17 cellular contexts compared by ENCODE assay signal in genomic region chr3:146454796-146455195, GRCh38. TPM values are rescaled to one million over a fixed set of nuclear protein-coding genes. Genes with fewer than 3 reads are reported as not detected.
DNase-seq lines count a peak whose midpoint lies in the region; ATAC-seq and TF ChIP-seq lines count a peak whose summit lies in the region.
"Had no signal": no experiment of that assay in that cellular context is flagged by ENCODE, and none has a peak within 500 bp of the region (broad histone marks: within the 10 kb centered on the region; RNA-seq: fewer than 3 reads in every experiment).

No MANE protein-coding gene starts in this region.

- in situ Hi-C loops in IMR-90 (cut with MboI; ENCODE audit: low sequenced_read_pairs) = no loop called here

- no peak for TF ChIP-seq RAD21 in IMR-90 (IDR thresholded peaks at IDR 0.05; ENCODE audit: low read length)

- no peaks in the 10 kb centered on the region for H3K36me3 Mint-ChIP-seq in activated CD8-positive, alpha-beta T cell treated with anti-CD3 and anti-CD28 coated beads for 36 hours (ENCODE audit: low read depth)
- H3K36me3 Mint-ChIP-seq: CD4-positive, alpha-beta memory T cell had no signal

- H3K27me3 Mint-ChIP-seq in activated CD8-positive, alpha-beta T cell treated with anti-CD3 and anti-CD28 coated beads for 36 hours = no peaks in the 10 kb centered on the region
- H3K27me3 Mint-ChIP-seq: B cell; CD4-positive, alpha-beta memory T cell had no signal

- H4K20me1 ChIP-seq in IMR-90 (ENCODE audit: insufficient read depth, low read length) = no peaks in the 10 kb centered on the region

- no peak overlapping the region for H3K4ac ChIP-seq in IMR-90 (ENCODE audit: low read depth, low read length)

- no peak overlapping the region for H2AK5ac ChIP-seq in IMR-90 (ENCODE audit: low read depth, low read length)

- H3K4me3 Mint-ChIP-seq in activated CD8-positive, alpha-beta T cell treated with anti-CD3 and anti-CD28 coated beads for 36 hours = no peak overlapping the region
- H3K4me3 Mint-ChIP-seq: B cell; CD4-positive, alpha-beta memory T cell; HFFc6 had no signal

- WGBS in IMR-90 (ENCODE audit: extremely low coverage in 2 of 2, insufficient read length in 1 of 2), 2 experiments = no CpG with 5 or more reads among the region's 3 CpGs

- H3K9me1 ChIP-seq in IMR-90 (ENCODE audit: insufficient read depth, low read length) = no peaks in the 10 kb centered on the region; the same call in 1 of the 2 replicates

- H4K91ac ChIP-seq in IMR-90 (ENCODE audit: insufficient read depth, low read depth, low read length) = no peak overlapping the region

- DNase-seq in IMR-90 = peak; percentile 27
- DNase-seq in adipocyte (ENCODE audit: low read depth) = no peak
- peak; percentile 26 for DNase-seq in fibroblast of peridontal ligament (ENCODE audit: extremely low read depth)
- DNase-seq in activated CD8-positive, alpha-beta T cell treated with anti-CD3 and anti-CD28 coated beads for 36 hours = no peak
- DNase-seq in islet precursor cell = no peak
- DNase-seq: CD4-positive, alpha-beta memory T cell; DMS79; EL; HFFc6; KBM-7 had no signal

- POLR2A ChIA-PET in IMR-90 (lab: Charles Lee; ENCODE audit: unreplicated experiment) = no interaction called here
- POLR2A ChIA-PET in activated CD8-positive, alpha-beta T cell treated with anti-CD3 and anti-CD28 coated beads for 36 hours (lab: Charles Lee) = interaction anchor here (1.0 kb wide), 1 partner anchor 20 kb away, joined by 3 read pairs; no protein-coding TSS in a partner anchor

- ATAC-seq in IMR-90 (ENCODE audit: low read depth) = peak; percentile 29; the same call in 1 of the 2 replicates
- no peak for ATAC-seq in HG03025 (IDR thresholded peaks at IDR 0.05; ENCODE audit: low FRiP score, unreplicated experiment)
- ATAC-seq in activated CD8-positive, alpha-beta T cell treated with anti-CD3 and anti-CD28 coated beads for 36 hours = no peak
- ATAC-seq in GM21717 (IDR thresholded peaks at IDR 0.05; ENCODE audit: unreplicated experiment) = no peak

- no peak overlapping the region for H3K56ac ChIP-seq in IMR-90 (ENCODE audit: extremely low read depth, insufficient read depth, low read length)

- no peak for TF ChIP-seq POLR2A in IMR-90 (IDR thresholded peaks at IDR 0.05; ENCODE audit: low read depth, low read length)

- H3K9me3 ChIP-seq in IMR-90 (ENCODE audit: control insufficient read depth, insufficient read depth, low read length) = no peaks in the 10 kb centered on the region
- no peaks in the 10 kb centered on the region for H3K9me3 ChIP-seq in adipocyte (ENCODE audit: control insufficient read depth, low read length)
- H3K9me3 ChIP-seq: HAP-1 had no signal

- intact Hi-C loops in IMR-90 (cut with micrococcal nuclease) = no loop called here
- intact Hi-C loops in activated CD8-positive, alpha-beta T cell treated with anti-CD3 and anti-CD28 coated beads for 36 hours (cut with micrococcal nuclease) = no loop called here

- CTCF ChIA-PET in IMR-90 (lab: Yijun Ruan, JAX) = no interaction called here
- CTCF ChIA-PET in activated CD8-positive, alpha-beta T cell treated with anti-CD3 and anti-CD28 coated beads for 36 hours (lab: Charles Lee) = no interaction called here

- H4K8ac ChIP-seq in IMR-90 (ENCODE audit: low read depth in 2 of 2, low read length in 2 of 2) = no peak overlapping the region

- no peaks in the 10 kb centered on the region for H3K4me1 ChIP-seq in IMR-90 (ENCODE audit: control insufficient read depth, insufficient read depth, low read length)
- peaks cover 23% of the 10 kb centered on the region for H3K4me1 ChIP-seq in adipocyte (ENCODE audit: control insufficient read depth, insufficient read depth, low read length)
- H3K4me1 ChIP-seq: HAP-1 had no signal

- H3K36me3 ChIP-seq in IMR-90 (ENCODE audit: control insufficient read depth, insufficient read depth, low read length) = no peaks in the 10 kb centered on the region
- H3K36me3 ChIP-seq in adipocyte (ENCODE audit: control insufficient read depth, insufficient read depth, low read length, severe bottlenecking) = no peaks in the 10 kb centered on the region
- H3K36me3 ChIP-seq: HAP-1 had no signal

- H3K27me3 ChIP-seq in IMR-90 (ENCODE audit: control insufficient read depth, insufficient read depth, low read length) (no peaks in the 10 kb centered on the region), adipocyte (replicated peaks; ENCODE audit: control insufficient read depth, insufficient read depth, low read length) (no peaks in the 10 kb centered on the region)

- no peak for TF ChIP-seq CTCF in IMR-90 (conservative IDR thresholded peaks at IDR 0.05; ENCODE audit: low read depth, low read length)
- no peak for TF ChIP-seq CTCF in activated CD8-positive, alpha-beta T cell treated with anti-CD3 and anti-CD28 coated beads for 36 hours (IDR thresholded peaks at IDR 0.05)

- no peaks in the 10 kb centered on the region for H3K4me1 Mint-ChIP-seq in activated CD8-positive, alpha-beta T cell treated with anti-CD3 and anti-CD28 coated beads for 36 hours (ENCODE audit: low read depth)
- H3K4me1 Mint-ChIP-seq: B cell had no signal

- H3K9ac ChIP-seq in IMR-90 (ENCODE audit: low read depth, low read length) (no peak overlapping the region), adipocyte (ENCODE audit: low read length) (no peak overlapping the region)

- no peak overlapping the region for H4K5ac ChIP-seq in IMR-90 (ENCODE audit: low read depth, low read length)

- no peak overlapping the region for H2BK120ac ChIP-seq in IMR-90 (ENCODE audit: low read depth, low read length)

- no peak overlapping the region for H3K27ac ChIP-seq in IMR-90 (ENCODE audit: insufficient read depth, low read length)
- H3K27ac ChIP-seq: C4-2B, HL-60 had no signal

- no peak overlapping the region for H2BK5ac ChIP-seq in IMR-90 (ENCODE audit: low read depth, low read length, poor library complexity, severe bottlenecking)

- no peak overlapping the region for H2AFZ ChIP-seq in IMR-90 (replicated peaks; ENCODE audit: low read length, poor library complexity)

- H2BK15ac ChIP-seq in IMR-90 (ENCODE audit: low read depth, low read length) = no peak overlapping the region

- H3K27ac Mint-ChIP-seq in activated CD8-positive, alpha-beta T cell treated with anti-CD3 and anti-CD28 coated beads for 36 hours = no peak overlapping the region
- H3K27ac Mint-ChIP-seq: B cell; CD4-positive, alpha-beta memory T cell; HFFc6 had no signal

- BruUV-seq in IMR-90 (replicated peaks; lab: Mats Ljungman, UMichigan) = no TSS peak

- H3K4me3 ChIP-seq in IMR-90 (ENCODE audit: insufficient read depth, low read depth, low read length) (no peak overlapping the region), adipocyte (ENCODE audit: low read length) (peak overlapping the region; percentile 23)
- H3K4me3 ChIP-seq: HAP-1 had no signal

- no peaks in the 10 kb centered on the region for H3K9me3 Mint-ChIP-seq in activated CD8-positive, alpha-beta T cell treated with anti-CD3 and anti-CD28 coated beads for 36 hours
- H3K9me3 Mint-ChIP-seq: CD4-positive, alpha-beta memory T cell; HFFc6 had no signal

- no peak overlapping the region for H2AK9ac ChIP-seq in IMR-90 (replicated peaks; ENCODE audit: low read depth, low read length, poor library complexity)

- no peak overlapping the region for H3K4me2 ChIP-seq in IMR-90 (ENCODE audit: low read depth, low read length)

- no peak overlapping the region for H3K18ac ChIP-seq in IMR-90 (ENCODE audit: low read depth, low read length)

- dilution Hi-C loops in IMR-90 (cut with HindIII; ENCODE audit: low sequenced_read_pairs, unreplicated experiment) = no loop called here

- no peak overlapping the region for H3K14ac ChIP-seq in IMR-90 (replicated peaks; ENCODE audit: low read depth, low read length)

- H2BK20ac ChIP-seq in IMR-90 (ENCODE audit: low read depth, low read length) = no peak overlapping the region

- no peak overlapping the region for H3K23ac ChIP-seq in IMR-90 (ENCODE audit: low read depth, low read length)

- no peaks in the 10 kb centered on the region for H3K79me1 ChIP-seq in IMR-90 (ENCODE audit: low read depth in 1 of 2, low read length in 2 of 2)

TF ChIP-seq in IMR-90, 13 proteins besides CTCF, POLR2A, EP300 and RAD21:
- TF ChIP-seq SMC3 (IDR thresholded peaks at IDR 0.05; ENCODE audit: low read depth, low read length) = no peak

RNA-seq across cellular contexts. Expression of gene PLSCR2, which starts 14.6 kb away (rescaled TPM):
- total RNA-seq in IMR-90 (2012; rRNA removed) = not detected in 2 replicates
- polyA plus RNA-seq in IMR-90 (2012; rRNA removed) = not detected in 2 replicates
- not detected in 2 replicates for polyA plus RNA-seq in IMR-90 (2012; cell fraction: cytosol; rRNA removed)
- not detected in 2 replicates for polyA plus RNA-seq in IMR-90 (2012; cell fraction: nucleus; rRNA removed; ENCODE audit: low replicate concordance)
- total RNA-seq in activated CD8-positive, alpha-beta T cell treated with anti-CD3 and anti-CD28 coated beads for 36 hours = not detected
- total RNA-seq: H1, HFFc6 had no signal
- polyA plus RNA-seq: H1 had no signal

Comparison
In these comparisons a context has a peak if more than half of its experiments do, and no peak if none do; other contexts are left out.
1. DNase-seq: peak in IMR-90 (single experiment) and fibroblast of peridontal ligament (single experiment); none in adipocyte (single experiment), activated CD8-positive, alpha-beta T cell treated with anti-CD3 and anti-CD28 coated beads for 36 hours (single experiment) and islet precursor cell (single experiment).